In the genomic region with DNA sequence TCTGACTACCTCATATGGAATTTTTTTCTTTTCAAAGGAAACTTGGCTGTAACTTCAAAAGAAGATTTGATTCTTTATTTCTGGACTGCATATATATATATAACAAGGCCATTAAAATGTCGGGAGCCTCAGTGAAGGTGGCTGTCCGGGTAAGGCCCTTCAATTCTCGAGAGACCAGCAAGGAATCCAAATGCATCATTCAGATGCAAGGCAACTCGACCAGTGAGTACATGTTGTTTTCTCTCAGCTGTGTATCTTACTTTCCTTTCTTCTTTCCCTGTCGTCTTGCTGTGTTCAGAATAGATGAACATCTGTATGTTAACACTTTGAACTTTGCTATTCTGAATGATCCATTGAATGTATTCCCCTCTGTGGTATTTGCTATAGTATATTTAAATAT, we compare ENCODE assay signal across 1 cellular context.
TF ChIP-seq lines count a peak whose summit lies in the region.

No MANE protein-coding gene starts in this region.

TF ChIP-seq in HepG2, 621 proteins besides CTCF, POLR2A, EP300 and RAD21 (continued from another document):
- TF ChIP-seq SP4 (CRISPR knock-in tag; IDR thresholded peaks at IDR 0.05): no peak
- no peak for TF ChIP-seq XRCC5 (optimal IDR thresholded peaks at IDR 0.05; ENCODE audit: low read length)
- no peak for TF ChIP-seq HNF1A (IDR thresholded peaks at IDR 0.05; ENCODE audit: low read depth)
- TF ChIP-seq HNF1A (CRISPR knock-in tag; IDR thresholded peaks at IDR 0.05; ENCODE audit: borderline replicate concordance): no peak
- no peak for TF ChIP-seq ZHX1 (CRISPR knock-in tag; IDR thresholded peaks at IDR 0.05; ENCODE audit: low read depth)
- TF ChIP-seq ATF1 (CRISPR knock-in tag; IDR thresholded peaks at IDR 0.05): no peak
- TF ChIP-seq, protein P1, sequence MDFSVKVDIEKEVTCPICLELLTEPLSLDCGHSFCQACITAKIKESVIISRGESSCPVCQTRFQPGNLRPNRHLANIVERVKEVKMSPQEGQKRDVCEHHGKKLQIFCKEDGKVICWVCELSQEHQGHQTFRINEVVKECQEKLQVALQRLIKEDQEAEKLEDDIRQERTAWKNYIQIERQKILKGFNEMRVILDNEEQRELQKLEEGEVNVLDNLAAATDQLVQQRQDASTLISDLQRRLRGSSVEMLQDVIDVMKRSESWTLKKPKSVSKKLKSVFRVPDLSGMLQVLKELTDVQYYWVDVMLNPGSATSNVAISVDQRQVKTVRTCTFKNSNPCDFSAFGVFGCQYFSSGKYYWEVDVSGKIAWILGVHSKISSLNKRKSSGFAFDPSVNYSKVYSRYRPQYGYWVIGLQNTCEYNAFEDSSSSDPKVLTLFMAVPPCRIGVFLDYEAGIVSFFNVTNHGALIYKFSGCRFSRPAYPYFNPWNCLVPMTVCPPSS (IDR thresholded peaks at IDR 0.05): no peak
- TF ChIP-seq KMT2A (CRISPR knock-in tag; IDR thresholded peaks at IDR 0.05): no peak
- TF ChIP-seq ZNF101 (CRISPR knock-in tag; IDR thresholded peaks at IDR 0.05; ENCODE audit: borderline replicate concordance, low read depth): no peak
- no peak for TF ChIP-seq RBAK (CRISPR knock-in tag; IDR thresholded peaks at IDR 0.05)
